ENCODE assay signal across 9 cellular contexts in genomic region chr18:77249583-77250500, GRCh38. TPM values are rescaled to one million over a fixed set of nuclear protein-coding genes. Genes with fewer than 3 reads are reported as not detected.
DNase-seq lines count a peak whose midpoint lies in the region; ATAC-seq and TF ChIP-seq lines count a peak whose summit lies in the region.
"Had no signal": no experiment of that assay in that cellular context is flagged by ENCODE, and none has a peak within 500 bp of the region (broad histone marks: within the 10 kb centered on the region; RNA-seq: fewer than 3 reads in every experiment).

GALR1 (plus strand) TSS chr18:77249848; CDS start chr18:77250549, 701 bp downstream.

- DNase-seq in NCI-H748 treated with DMSO at 0.1 percent for 48 hours (lab: John Stamatoyannopoulos, UW) (peak; percentile 36), fibroblast of lung (ENCODE audit: low read depth in 2 of 2) (peak in 1 of 2 donors; percentile 6), psoas muscle (peak in 1 of 2 donors; percentile 18), cortex of kidney (lab: John Stamatoyannopoulos, UW) (no peak)

- intact Hi-C loops in psoas muscle (cut with DNase I): no loop called here

- H3K4me3 ChIP-seq in fibroblast of lung (replicated peaks in 1 of 4; ENCODE audit: control extremely low read depth in 1 of 4, insufficient read depth in 1 of 4, low read depth in 3 of 4, low read length in 4 of 4): peak within 1 kb of the TSS in 2 of 4 experiments; percentile 46 to 65
- H3K4me3 ChIP-seq in psoas muscle: peak within 1 kb of the TSS; percentile 60

- H3K36me3 ChIP-seq in ES-I3 (ENCODE audit: insufficient read depth, low read length) (no peaks in the 10 kb centered on the region), fibroblast of lung (ENCODE audit: control insufficient read depth, insufficient read depth, low read length) (no peaks in the 10 kb centered on the region), psoas muscle (ENCODE audit: insufficient read depth in 1 of 2, low read depth in 1 of 2) (no peaks in the 10 kb centered on the region)

- H3K4me1 ChIP-seq in ES-I3 (ENCODE audit: insufficient read depth, low read length) (peaks cover 17% of the 10 kb centered on the region), fibroblast of lung (ENCODE audit: control insufficient read depth, extremely low read depth, insufficient read depth, low read length) (no peaks in the 10 kb centered on the region), psoas muscle (no peaks in the 10 kb centered on the region)

- H3K27ac ChIP-seq in fibroblast of lung (ENCODE audit: insufficient read depth, low read length) (no peak within 1 kb of the TSS), psoas muscle (no peak within 1 kb of the TSS)

- 0 to 1% (median 1%) methylated on average over 69 to 98 of the region's 98 CpGs for WGBS in psoas muscle, 3 donors

- H4K20me1 ChIP-seq in fibroblast of lung (ENCODE audit: control insufficient read depth, extremely low read depth, insufficient read depth, low read length): no peaks in the 10 kb centered on the region

- H3K79me2 ChIP-seq in fibroblast of lung (ENCODE audit: control insufficient read depth, insufficient read depth, low read length): no peaks in the 10 kb centered on the region

- peak within 1 kb of the TSS; percentile 68 for H3K9ac ChIP-seq in ES-I3 (ENCODE audit: low read depth, low read length)
- H3K9ac ChIP-seq in fibroblast of lung (ENCODE audit: insufficient read depth, low read length): no peak within 1 kb of the TSS

- H3K9me3 ChIP-seq in ES-I3 (ENCODE audit: control insufficient read depth, insufficient read depth, low read length): peaks cover 2% of the 10 kb centered on the region; the same call in 1 of the 2 replicates
- no peaks in the 10 kb centered on the region for H3K9me3 ChIP-seq in fibroblast of lung (ENCODE audit: control insufficient read depth, insufficient read depth, low read depth, low read length)
- no peaks in the 10 kb centered on the region for H3K9me3 ChIP-seq in psoas muscle

- H3K4me2 ChIP-seq in fibroblast of lung (ENCODE audit: extremely low read depth, insufficient read depth, low read length): peak within 1 kb of the TSS; percentile 54

- no peak for ATAC-seq in psoas muscle
- ATAC-seq in HG02610 (IDR thresholded peaks at IDR 0.05; ENCODE audit: unreplicated experiment): no peak
- no peak for ATAC-seq in GM19351 (IDR thresholded peaks at IDR 0.05; ENCODE audit: unreplicated experiment)
- ATAC-seq in GM19452 (IDR thresholded peaks at IDR 0.05; ENCODE audit: unreplicated experiment): no peak

- H2AFZ ChIP-seq in fibroblast of lung (ENCODE audit: low read length): no peak within 1 kb of the TSS

- peaks cover 17% of the 10 kb centered on the region for H3K27me3 ChIP-seq in fibroblast of lung (ENCODE audit: control insufficient read depth, insufficient read depth, low read length)
- H3K27me3 ChIP-seq in psoas muscle (ENCODE audit: insufficient read depth in 3 of 3, low read length in 2 of 3): peaks cover 5 to 75% (median 21%) of the 10 kb centered on the region in 3 donors

- TF ChIP-seq CTCF in fibroblast of lung (conservative IDR thresholded peaks at IDR 0.05 in 1 of 2, IDR thresholded peaks at IDR 0.05 in 1 of 2; ENCODE audit: low read depth in 1 of 2, low read length in 2 of 2) (no peak), psoas muscle (IDR thresholded peaks at IDR 0.05) (no peak)

RNA-seq across cellular contexts. Expression of gene GALR1, which starts in this region (rescaled TPM):
- total RNA-seq in fibroblast of lung: not detected in 2 replicates
- polyA plus RNA-seq in fibroblast of lung: not detected in 2 replicates
- polyA plus RNA-seq in fibroblast of lung (2012): not detected in 2 replicates
- not detected in 2 replicates for polyA minus RNA-seq in fibroblast of lung (ENCODE audit: low replicate concordance)
- total RNA-seq in psoas muscle: under 1 TPM in 1 of 4 donors, not detected in 3; 0.02 TPM
- under 1 TPM in 1 of 3 donors, not detected in 2; under 0.01 TPM for polyA plus RNA-seq in psoas muscle
- total RNA-seq: SK-MEL-5 had no signal
